In genomic region chr9:136587944-136588662, GRCh38 we compare ENCODE assay signal across 9 cellular contexts. TPM values are rescaled to one million over a fixed set of nuclear protein-coding genes. Genes with fewer than 3 reads are reported as not detected.
DNase-seq lines count a peak whose midpoint lies in the region; ATAC-seq and TF ChIP-seq lines count a peak whose summit lies in the region.
"Had no signal": no experiment of that assay in that cellular context is flagged by ENCODE, and none has a peak within 500 bp of the region (broad histone marks: within the 10 kb centered on the region; RNA-seq: fewer than 3 reads in every experiment).

No MANE protein-coding gene starts in this region.

- H3K4me1 Mint-ChIP-seq in activated naive CD8-positive, alpha-beta T cell (ENCODE audit: low read depth) = peaks cover 16% of the 10 kb centered on the region

- no peaks in the 10 kb centered on the region for H3K9me3 ChIP-seq in right cardiac atrium (ENCODE audit: control insufficient read depth, low read length)
- H3K9me3 ChIP-seq in lung (ENCODE audit: control insufficient read depth in 2 of 2, insufficient read depth in 1 of 2, low read length in 1 of 2) = no peaks in the 10 kb centered on the region

- peak overlapping the region; percentile 60 for H3K4me3 Mint-ChIP-seq in activated naive CD8-positive, alpha-beta T cell
- H3K4me3 Mint-ChIP-seq: activated CD4-positive, alpha-beta memory T cell treated with anti-CD3 and anti-CD28 coated beads, Interleukin-2, amount 10 ng/mL, durations not matched to agents 7 days and 5 days had no signal

- H3K27ac Mint-ChIP-seq in activated naive CD8-positive, alpha-beta T cell = peak overlapping the region; percentile 16
- H3K27ac Mint-ChIP-seq: activated CD4-positive, alpha-beta memory T cell treated with anti-CD3 and anti-CD28 coated beads, Interleukin-2, amount 10 ng/mL, durations not matched to agents 7 days and 5 days had no signal

- no peak for ATAC-seq in right cardiac atrium
- ATAC-seq in lung (ENCODE audit: insufficient read depth, low FRiP score) = no peak
- ATAC-seq in GM18519 (IDR thresholded peaks at IDR 0.05; ENCODE audit: low FRiP score, unreplicated experiment) = no peak
- no peak for ATAC-seq in HG03342 (IDR thresholded peaks at IDR 0.05; ENCODE audit: unreplicated experiment)

- 28% methylated on average over 22 of the region's 22 CpGs for WGBS in right cardiac atrium
- WGBS in lung, 2 donors = 11 to 17% methylated on average over 19 to 22 of the region's 22 CpGs

- DNase-seq in right cardiac atrium (peak in 2 of 3 donors; percentile 60 to 71), cardiac septum (ENCODE audit: low spot score) (no peak), lung (ENCODE audit: low spot score) (no peak), OCI-M1 (lab: John Stamatoyannopoulos, UW) (no peak), DMS 273 (lab: John Stamatoyannopoulos, UW; ENCODE audit: unreplicated experiment) (no peak)
- DNase-seq: activated CD4-positive, alpha-beta memory T cell treated with anti-CD3 and anti-CD28 coated beads, Interleukin-2, amount 10 ng/mL, durations not matched to agents 7 days and 5 days had no signal

- H3K4me1 ChIP-seq in right cardiac atrium (ENCODE audit: control insufficient read depth, insufficient read depth, low read length) (peaks cover 6% of the 10 kb centered on the region), lung (ENCODE audit: control insufficient read depth in 2 of 2, insufficient read depth in 2 of 2, low read length in 2 of 2) (peaks cover 0 to 31% of the 10 kb centered on the region in 2 donors)

- peak overlapping the region; percentile 9 for H3K27ac ChIP-seq in right cardiac atrium (ENCODE audit: low read length)
- H3K27ac ChIP-seq in lung (ENCODE audit: low read depth in 1 of 2, low read length in 1 of 2) = peak overlapping the region; percentile 55 to 62

- no peaks in the 10 kb centered on the region for H3K36me3 ChIP-seq in lung (ENCODE audit: control insufficient read depth in 2 of 2, insufficient read depth in 2 of 2, low read length in 2 of 2)

- H3K9me3 Mint-ChIP-seq in activated naive CD8-positive, alpha-beta T cell (ENCODE audit: low read depth) = no peaks in the 10 kb centered on the region
- H3K9me3 Mint-ChIP-seq: activated CD4-positive, alpha-beta memory T cell treated with anti-CD3 and anti-CD28 coated beads, Interleukin-2, amount 10 ng/mL, durations not matched to agents 7 days and 5 days had no signal

- TF ChIP-seq CTCF in lung (IDR thresholded peaks at IDR 0.05; ENCODE audit: control extremely low read depth, extremely low read depth) = no peak

- H3K27me3 Mint-ChIP-seq in activated naive CD8-positive, alpha-beta T cell = no peaks in the 10 kb centered on the region
- H3K27me3 Mint-ChIP-seq: activated CD4-positive, alpha-beta memory T cell treated with anti-CD3 and anti-CD28 coated beads, Interleukin-2, amount 10 ng/mL, durations not matched to agents 7 days and 5 days had no signal

- intact Hi-C loops in right cardiac atrium (cut with DNase I) = no loop called here
- intact Hi-C loops in cardiac septum (cut with DNase I) = loop anchor here (2.0 kb wide), 1 partner anchor 23 kb away; no protein-coding TSS in a partner anchor

- H3K27me3 ChIP-seq in right cardiac atrium (ENCODE audit: control insufficient read depth, insufficient read depth) (no peaks in the 10 kb centered on the region), lung (ENCODE audit: control insufficient read depth, insufficient read depth) (no peaks in the 10 kb centered on the region)

- H3K4me3 ChIP-seq in right cardiac atrium (ENCODE audit: low read length) (no peak overlapping the region), lung (no peak overlapping the region)

- no peaks in the 10 kb centered on the region for H3K36me3 Mint-ChIP-seq in activated naive CD8-positive, alpha-beta T cell

RNA-seq across cellular contexts. Expression of gene NOTCH1, which starts 42.3 kb away (rescaled TPM):
- total RNA-seq in right cardiac atrium (10 to 100 TPM; 20.4 to 31.9 (median 29.4) TPM), cardiac septum (29.7 TPM), lung (100 to 1,000 TPM in 1 of 2 donors, 10 to 100 TPM in 1; 64.3 to 101 TPM)
- polyA plus RNA-seq in right cardiac atrium (10.8 TPM), lung (10 to 100 TPM; 23.9 to 24.7 TPM)

Comparison
In these comparisons a context has a peak if more than half of its experiments do, and no peak if none do; other contexts are left out.
1. DNase-seq: peak in right cardiac atrium (2 of 3); none in cardiac septum (single experiment), lung (single experiment), OCI-M1 (single experiment) and DMS 273 (single experiment).